Comparison of ENCODE assay signal across 9 cellular contexts in genomic region chr7:101099969-101100781, GRCh38. TPM values are rescaled to one million over a fixed set of nuclear protein-coding genes. Genes with fewer than 3 reads are reported as not detected.
DNase-seq lines count a peak whose midpoint lies in the region; ATAC-seq and TF ChIP-seq lines count a peak whose summit lies in the region.
"Had no signal": no experiment of that assay in that cellular context is flagged by ENCODE, and none has a peak within 500 bp of the region (broad histone marks: within the 10 kb centered on the region; RNA-seq: fewer than 3 reads in every experiment).

No MANE protein-coding gene starts in this region.

- H3K4me3 ChIP-seq in neural progenitor cell = no peak overlapping the region

- no peaks in the 10 kb centered on the region for H4K20me1 ChIP-seq in neural progenitor cell (ENCODE audit: low read depth)

- H3K4me1 ChIP-seq in foreskin keratinocyte = peaks cover 23% of the 10 kb centered on the region
- H3K4me1 ChIP-seq in neural progenitor cell = peaks cover 7% of the 10 kb centered on the region

- TF ChIP-seq CTCF in foreskin keratinocyte (conservative IDR thresholded peaks at IDR 0.05) (peak; percentile 18), neural progenitor cell (IDR thresholded peaks at IDR 0.05) (no peak)

- H3K27me3 ChIP-seq in foreskin keratinocyte (no peaks in the 10 kb centered on the region), neural progenitor cell (no peaks in the 10 kb centered on the region)

- H3K4me1 Mint-ChIP-seq in activated T-helper 17 cell treated with anti-CD3 and anti-CD28 coated beads, Interleukin-2, amount 50 U/mL, for 72 hours = peaks cover 3% of the 10 kb centered on the region
- H3K4me1 Mint-ChIP-seq in neural progenitor cell = peaks cover 43% of the 10 kb centered on the region

- peak; percentile 96 for ATAC-seq in activated T-helper 17 cell treated with anti-CD3 and anti-CD28 coated beads, Interleukin-2, amount 50 U/mL, for 72 hours (replicated peaks)
- ATAC-seq in foreskin keratinocyte (peak; percentile 95), GM19351 (IDR thresholded peaks at IDR 0.05; ENCODE audit: unreplicated experiment) (no peak)

- H3K27ac Mint-ChIP-seq in activated T-helper 17 cell treated with anti-CD3 and anti-CD28 coated beads, Interleukin-2, amount 50 U/mL, for 72 hours = no peak overlapping the region
- H3K27ac Mint-ChIP-seq in neural progenitor cell = no peak overlapping the region

- H3K27me3 Mint-ChIP-seq in activated T-helper 17 cell treated with anti-CD3 and anti-CD28 coated beads, Interleukin-2, amount 50 U/mL, for 72 hours = peaks cover 21% of the 10 kb centered on the region
- peaks cover 14% of the 10 kb centered on the region for H3K27me3 Mint-ChIP-seq in neural progenitor cell (ENCODE audit: insufficient read depth, low read depth)

- no peaks in the 10 kb centered on the region for H3K79me2 ChIP-seq in neural progenitor cell (ENCODE audit: low read depth)

- no peak overlapping the region for H3K9ac ChIP-seq in neural progenitor cell

- H3K4me2 ChIP-seq in neural progenitor cell = peak overlapping the region; percentile 54

- no peaks in the 10 kb centered on the region for H3K9me3 ChIP-seq in neural progenitor cell (ENCODE audit: low read depth)

- H2AFZ ChIP-seq in neural progenitor cell (replicated peaks) = peak overlapping the region; percentile 11

- no peaks in the 10 kb centered on the region for H3K9me3 Mint-ChIP-seq in activated T-helper 17 cell treated with anti-CD3 and anti-CD28 coated beads, Interleukin-2, amount 50 U/mL, for 72 hours
- H3K9me3 Mint-ChIP-seq in neural progenitor cell = no peaks in the 10 kb centered on the region

- peak; percentile 12 for DNase-seq in NCI-H748 (lab: John Stamatoyannopoulos, UW; ENCODE audit: unreplicated experiment)
- DNase-seq in NCI-H748 treated with DMSO at 0.1 percent for 48 hours (lab: John Stamatoyannopoulos, UW) = no peak
- peak; percentile 85 for DNase-seq in NOMO-1 treated with dmso at 0.1 percent for 144 hours (lab: John Stamatoyannopoulos, UW; ENCODE audit: unreplicated experiment)
- peak; percentile 94 to 96 for DNase-seq in foreskin keratinocyte
- DNase-seq in neural progenitor cell (ENCODE audit: low spot score) = peak; percentile 85
- peak; percentile 94 for DNase-seq in superior temporal gyrus (ENCODE audit: extremely low spot score)
- DNase-seq: DND-41 had no signal

- H3K27ac ChIP-seq in foreskin keratinocyte (peak overlapping the region; percentile 69), neural progenitor cell (no peak overlapping the region)

- H3K36me3 ChIP-seq in neural progenitor cell = no peaks in the 10 kb centered on the region

- peaks cover 14% of the 10 kb centered on the region for H3F3A ChIP-seq in neural progenitor cell (ENCODE audit: low read depth)

- peak overlapping the region; percentile 19 for H3K4me3 Mint-ChIP-seq in activated T-helper 17 cell treated with anti-CD3 and anti-CD28 coated beads, Interleukin-2, amount 50 U/mL, for 72 hours
- H3K4me3 Mint-ChIP-seq in neural progenitor cell = peak overlapping the region; percentile 52

- H3K36me3 Mint-ChIP-seq in activated T-helper 17 cell treated with anti-CD3 and anti-CD28 coated beads, Interleukin-2, amount 50 U/mL, for 72 hours (ENCODE audit: low read depth) = no peaks in the 10 kb centered on the region
- H3K36me3 Mint-ChIP-seq in neural progenitor cell = no peaks in the 10 kb centered on the region

RNA-seq across cellular contexts. Expression of gene TRIM56, which starts 14.9 kb away (rescaled TPM):
- total RNA-seq in activated T-helper 17 cell treated with anti-CD3 and anti-CD28 coated beads, Interleukin-2, amount 50 U/mL, for 72 hours = 10 to 100 TPM; 45.4 to 55.5 TPM
- total RNA-seq in foreskin keratinocyte = 13.2 and 14.6 TPM in 2 replicates
- polyA plus RNA-seq in foreskin keratinocyte = 5.4 and 5.9 TPM in 2 replicates
- total RNA-seq in neural progenitor cell (ENCODE audit: low replicate concordance) = 1.4 and 2.3 TPM in 2 replicates

RNA-seq across cellular contexts. Expression of gene SERPINE1, which starts 26.7 kb away (rescaled TPM):
- 1 to 10 TPM in 1 of 2 donors, under 1 TPM in 1; 0.30 to 4.5 TPM for total RNA-seq in activated T-helper 17 cell treated with anti-CD3 and anti-CD28 coated beads, Interleukin-2, amount 50 U/mL, for 72 hours
- 265 and 427 TPM in 2 replicates for total RNA-seq in foreskin keratinocyte
- polyA plus RNA-seq in foreskin keratinocyte = 170 and 271 TPM in 2 replicates
- total RNA-seq in neural progenitor cell (ENCODE audit: low replicate concordance) = 0.03 TPM in 1 of 2 replicates, not detected in the other

RNA-seq across cellular contexts. Expression of gene AP1S1, which starts 54.1 kb away (rescaled TPM):
- total RNA-seq in activated T-helper 17 cell treated with anti-CD3 and anti-CD28 coated beads, Interleukin-2, amount 50 U/mL, for 72 hours = 10 to 100 TPM; 27.4 to 59.8 TPM
- total RNA-seq in foreskin keratinocyte (164 and 166 TPM in 2 replicates), neural progenitor cell (ENCODE audit: low replicate concordance) (74.4 and 94.2 TPM in 2 replicates)
- 223 TPM in 2 replicates for polyA plus RNA-seq in foreskin keratinocyte

Comparison
In these comparisons a context has a peak if more than half of its experiments do, and no peak if none do; other contexts are left out.
1. RNA of gene SERPINE1, which starts 26.7 kb away (total RNA-seq): 265 to 427 TPM in foreskin keratinocyte; 0.30 to 4.5 TPM in activated T-helper 17 cell treated with anti-CD3 and anti-CD28 coated beads, Interleukin-2, amount 50 U/mL, for 72 hours and 0.03 TPM in neural progenitor cell; every median in the first group is over 10 times any median in the second.